Comparison of ENCODE assay signal across 14 cellular contexts in genomic region chr6:41679696-41680095, GRCh38. TPM values are rescaled to one million over a fixed set of nuclear protein-coding genes. Genes with fewer than 3 reads are reported as not detected.
A peak's percentile ranks its signal among the peaks of the same experiment; 100 is the strongest.
DNase-seq lines count a peak whose midpoint lies in the region; ATAC-seq, FAIRE-seq and TF ChIP-seq lines count a peak whose summit lies in the region.
"Had no signal": no experiment of that assay in that cellular context is flagged by ENCODE, and none has a peak within 500 bp of the region (broad histone marks: within the 10 kb centered on the region; RNA-seq: fewer than 3 reads in every experiment).

No MANE protein-coding gene starts in this region.

- WGBS in heart left ventricle, 4 donors, result 96 to 98% (median 96%) methylated on average over 9 of the region's 9 CpGs
- WGBS in trophoblast cell (ENCODE audit: extremely low coverage, insufficient coverage, insufficient read length), result no CpG with 5 or more reads among the region's 9 CpGs

- peaks cover 11% of the 10 kb centered on the region for H3K4me1 Mint-ChIP-seq in stimulated activated effector memory CD8-positive, alpha-beta T cell treated with anti-CD3 and anti-CD28 coated beads, Interleukin-12 subunit alpha, Interleukin-12 subunit beta, amount 100 ng/mL, for 72 hours

- no peak overlapping the region for H2AFZ ChIP-seq in trophoblast cell (ENCODE audit: insufficient read depth, low read length, poor library complexity)
- H2AFZ ChIP-seq: GM23248 had no signal

- H2BK120ac ChIP-seq in trophoblast cell (ENCODE audit: insufficient read depth, low read length, poor library complexity), result peak overlapping the region; percentile 11

- H4K12ac ChIP-seq in trophoblast cell (ENCODE audit: low read depth, low read length), result no peak overlapping the region

- no peak overlapping the region for H3K4me3 Mint-ChIP-seq in stimulated activated effector memory CD8-positive, alpha-beta T cell treated with anti-CD3 and anti-CD28 coated beads, Interleukin-12 subunit alpha, Interleukin-12 subunit beta, amount 100 ng/mL, for 72 hours
- H3K4me3 Mint-ChIP-seq: CD4-positive, CD25-positive, alpha-beta regulatory T cell had no signal

- peaks cover 11% of the 10 kb centered on the region for H3K79me1 ChIP-seq in trophoblast cell (ENCODE audit: low read length)

- H3K36me3 Mint-ChIP-seq in stimulated activated effector memory CD8-positive, alpha-beta T cell treated with anti-CD3 and anti-CD28 coated beads, Interleukin-12 subunit alpha, Interleukin-12 subunit beta, amount 100 ng/mL, for 72 hours, result no peaks in the 10 kb centered on the region
- H3K36me3 Mint-ChIP-seq: CD4-positive, CD25-positive, alpha-beta regulatory T cell had no signal

- no peak overlapping the region for H2BK5ac ChIP-seq in trophoblast cell (ENCODE audit: low read depth, low read length, poor library complexity)

- peak overlapping the region; percentile 37 for H4K91ac ChIP-seq in trophoblast cell (ENCODE audit: low read depth, low read length)

- no peak overlapping the region for H3K23ac ChIP-seq in trophoblast cell (ENCODE audit: low read length)

- H3K27me3 ChIP-seq in heart left ventricle, result no peaks in the 10 kb centered on the region
- H3K27me3 ChIP-seq in trophoblast cell (ENCODE audit: insufficient read depth, low read length), result no peaks in the 10 kb centered on the region
- H3K27me3 ChIP-seq: BLaER1 treated with 17β-estradiol and CSF1 and Interleukin-3, amounts not matched to agents 10 nM and 100 nM had no signal

- TF ChIP-seq POLR2A in heart left ventricle (IDR thresholded peaks at IDR 0.05), result no peak

- no peak overlapping the region for H4K8ac ChIP-seq in trophoblast cell (ENCODE audit: low read depth, low read length)

- H2BK12ac ChIP-seq in trophoblast cell (ENCODE audit: low read length), result peak overlapping the region; percentile 46

- no peak overlapping the region for H3K4me2 ChIP-seq in trophoblast cell (ENCODE audit: low read length)
- H3K4me2 ChIP-seq: BLaER1 treated with 17β-estradiol and CSF1 and Interleukin-3, amounts not matched to agents 10 nM and 100 nM had no signal

- H3K9me3 Mint-ChIP-seq in stimulated activated effector memory CD8-positive, alpha-beta T cell treated with anti-CD3 and anti-CD28 coated beads, Interleukin-12 subunit alpha, Interleukin-12 subunit beta, amount 100 ng/mL, for 72 hours, result no peaks in the 10 kb centered on the region
- H3K9me3 Mint-ChIP-seq: H9 had no signal

- H3K4me3 ChIP-seq in heart left ventricle, result no peak overlapping the region
- H3K4me3 ChIP-seq in kidney (ENCODE audit: low read length in 2 of 2), result no peak overlapping the region
- no peak overlapping the region for H3K4me3 ChIP-seq in trophoblast cell (ENCODE audit: low read depth, low read length)
- H3K4me3 ChIP-seq: BLaER1 treated with 17β-estradiol and CSF1 and Interleukin-3, amounts not matched to agents 10 nM and 100 nM; GM23248 had no signal

- no peak overlapping the region for H3K14ac ChIP-seq in trophoblast cell (ENCODE audit: low read length)

- no peak for FAIRE-seq in kidney (lab: Jason Lieb, UNC)

- no peak overlapping the region for H3K9ac ChIP-seq in kidney (ENCODE audit: low read length in 2 of 2)
- H3K9ac ChIP-seq in trophoblast cell (ENCODE audit: low read length), result no peak overlapping the region
- H3K9ac ChIP-seq: BLaER1 treated with 17β-estradiol and CSF1 and Interleukin-3, amounts not matched to agents 10 nM and 100 nM; GM23248 had no signal

- H3K79me2 ChIP-seq in trophoblast cell (ENCODE audit: control insufficient read depth, insufficient read depth, low read length, poor library complexity), result no peaks in the 10 kb centered on the region

- ATAC-seq in left cardiac atrium (no peak), heart left ventricle (no peak), GM18873 (IDR thresholded peaks at IDR 0.05; ENCODE audit: low FRiP score, unreplicated experiment) (no peak)
- ATAC-seq in stimulated activated effector memory CD8-positive, alpha-beta T cell treated with anti-CD3 and anti-CD28 coated beads, Interleukin-12 subunit alpha, Interleukin-12 subunit beta, amount 100 ng/mL, for 72 hours, result no peak

- H3K27ac ChIP-seq in heart left ventricle, result no peak overlapping the region
- no peak overlapping the region for H3K27ac ChIP-seq in kidney (ENCODE audit: low read depth in 2 of 2, low read length in 2 of 2)
- no peak overlapping the region for H3K27ac ChIP-seq in trophoblast cell (ENCODE audit: low read depth, low read length)
- H3K27ac ChIP-seq: BLaER1 treated with 17β-estradiol and CSF1 and Interleukin-3, amounts not matched to agents 10 nM and 100 nM; GM23248 had no signal

- H3K9me3 ChIP-seq in heart left ventricle, result no peaks in the 10 kb centered on the region
- H3K9me3 ChIP-seq in kidney (ENCODE audit: control insufficient read depth in 1 of 2, low read length in 2 of 2), result no peaks in the 10 kb centered on the region
- H3K9me3 ChIP-seq in trophoblast cell (ENCODE audit: insufficient read depth, low read depth, low read length), result peaks cover 2% of the 10 kb centered on the region
- H3K9me3 ChIP-seq: BLaER1 treated with 17β-estradiol and CSF1 and Interleukin-3, amounts not matched to agents 10 nM and 100 nM had no signal

- H3K4ac ChIP-seq in trophoblast cell (ENCODE audit: low read depth, low read length), result no peak overlapping the region

- H2AK5ac ChIP-seq in trophoblast cell (ENCODE audit: low read length), result no peak overlapping the region

- DNase-seq in left cardiac atrium (peak; percentile 4), heart left ventricle (no peak), kidney (peak; percentile 34), trophoblast cell (no peak), NCI-H1092 treated with DMSO at 0.1 percent for 48 hours (lab: John Stamatoyannopoulos, UW) (no peak)
- DNase-seq in stimulated activated effector memory CD8-positive, alpha-beta T cell treated with anti-CD3 and anti-CD28 coated beads, Interleukin-12 subunit alpha, Interleukin-12 subunit beta, amount 100 ng/mL, for 72 hours (ENCODE audit: low spot score in 2 of 2), result no peak
- DNase-seq: ACHN; CD4-positive, CD25-positive, alpha-beta regulatory T cell; DMS 273 treated with DMSO at 0.1 percent for 48 hours; GM23248; H9 had no signal

- H3K4me1 ChIP-seq in heart left ventricle, result peaks cover 0 to 23% (median 19%) of the 10 kb centered on the region in 12 donors
- peaks cover 6 to 12% of the 10 kb centered on the region in 2 donors for H3K4me1 ChIP-seq in kidney (ENCODE audit: control insufficient read depth in 1 of 2, insufficient read depth in 1 of 2, low read depth in 1 of 2, low read length in 2 of 2)
- peaks cover 9 to 17% of the 10 kb centered on the region in 2 experiments for H3K4me1 ChIP-seq in trophoblast cell (ENCODE audit: control insufficient read depth in 1 of 2, insufficient read depth in 2 of 2, low read length in 2 of 2)

- intact Hi-C loops in left cardiac atrium (cut with DNase I), result loop anchor here in 1 of 2 donors (10.0 kb wide), 1 partner anchor 255 kb away; no protein-coding TSS in a partner anchor
- intact Hi-C loops in heart left ventricle (cut with DNase I), result loop anchor here in 8 of 10 donors (2.0 to 10.0 kb wide), 4 partner anchors 215 to 311 kb away; no protein-coding TSS in a partner anchor
- intact Hi-C loops in kidney (cut with DNase I), result loop anchor here (5.0 kb wide), 2 partner anchors 77 to 312 kb away; no protein-coding TSS in a partner anchor

- TF ChIP-seq CTCF in heart left ventricle (IDR thresholded peaks at IDR 0.05), result no peak
- no peak for TF ChIP-seq CTCF in kidney (IDR thresholded peaks at IDR 0.05; ENCODE audit: borderline replicate concordance, extremely low read depth, insufficient read depth)

- peaks cover 0 to 8% (median 6%) of the 10 kb centered on the region in 9 donors for H3K36me3 ChIP-seq in heart left ventricle
- H3K36me3 ChIP-seq in kidney (ENCODE audit: control insufficient read depth in 1 of 2, insufficient read depth in 2 of 2, low read length in 2 of 2), result no peaks in the 10 kb centered on the region
- peaks cover 0 to 2% of the 10 kb centered on the region in 2 experiments for H3K36me3 ChIP-seq in trophoblast cell (ENCODE audit: control insufficient read depth in 1 of 2, insufficient read depth in 2 of 2, low read length in 2 of 2)

- H3K27ac Mint-ChIP-seq in stimulated activated effector memory CD8-positive, alpha-beta T cell treated with anti-CD3 and anti-CD28 coated beads, Interleukin-12 subunit alpha, Interleukin-12 subunit beta, amount 100 ng/mL, for 72 hours, result no peak overlapping the region
- H3K27ac Mint-ChIP-seq: H9 had no signal

- H3K18ac ChIP-seq in trophoblast cell (ENCODE audit: low read length), result no peak overlapping the region

RNA-seq across cellular contexts. Expression of gene MDFI, which starts 41.4 kb away (rescaled TPM):
- 1 to 10 TPM; 9.2 TPM for total RNA-seq in left cardiac atrium
- total RNA-seq in heart left ventricle, result 1 to 10 TPM in 6 of 9 donors, under 1 TPM in 3; 0.35 to 9.3 (median 2.2) TPM
- 1 to 10 TPM in 1 of 2 donors, under 1 TPM in 1; 0.76 to 2.9 TPM for polyA plus RNA-seq in heart left ventricle
- total RNA-seq in kidney, result 16.9 TPM
- 2.3 TPM for polyA plus RNA-seq in kidney (ENCODE audit: insufficient read depth, low read depth, low replicate concordance)
- polyA plus RNA-seq in trophoblast cell (2013), result 206 and 208 TPM in 2 replicates
- total RNA-seq: A172; CD4-positive, CD25-positive, alpha-beta regulatory T cell; GM23248 had no signal
- polyA plus RNA-seq: CD4-positive, CD25-positive, alpha-beta regulatory T cell; GM23248 had no signal

RNA-seq across cellular contexts. Expression of gene TFEB, which starts 55.7 kb away (rescaled TPM):
- total RNA-seq in left cardiac atrium, result 10 to 100 TPM; 33.3 to 34.6 TPM
- total RNA-seq in heart left ventricle, result 10 to 100 TPM; 26.2 to 47.2 (median 41.1) TPM
- 10 to 100 TPM; 37.7 to 40.1 TPM for polyA plus RNA-seq in heart left ventricle
- total RNA-seq in kidney, result 50.7 TPM
- 51.0 TPM for polyA plus RNA-seq in kidney (ENCODE audit: insufficient read depth, low read depth, low replicate concordance)
- polyA plus RNA-seq in trophoblast cell (2013), result 25.4 and 27.9 TPM in 2 replicates

Comparison
In these comparisons a context has a peak if more than half of its experiments do, and no peak if none do; other contexts are left out.
1. DNase-seq: peak in left cardiac atrium (single experiment) and kidney (single experiment); none in heart left ventricle (0 of 5), trophoblast cell (0 of 2), stimulated activated effector memory CD8-positive, alpha-beta T cell treated with anti-CD3 and anti-CD28 coated beads, Interleukin-12 subunit alpha, Interleukin-12 subunit beta, amount 100 ng/mL, for 72 hours (0 of 2) and NCI-H1092 treated with DMSO at 0.1 percent for 48 hours (single experiment).